In genomic region chr2:143577489-143577888, GRCh38 we compare ENCODE assay signal across 19 cellular contexts.
"Had no signal": no experiment of that assay in that cellular context is flagged by ENCODE, and none has a peak within 500 bp of the region (broad histone marks: within the 10 kb centered on the region; RNA-seq: fewer than 3 reads in every experiment).

No MANE protein-coding gene starts in this region.

- H3K9me3 ChIP-seq: colonic mucosa, mucosa of descending colon, neutrophil had no signal

- H3K27ac ChIP-seq: colonic mucosa, hepatocyte, neutrophil had no signal

- H3K27me3 Mint-ChIP-seq: naive thymus-derived CD8-positive, alpha-beta T cell had no signal

- H3K4me1 ChIP-seq: colonic mucosa had no signal

- DNase-seq: colonic mucosa; dermis blood vessel endothelial cell; erythroblast; foreskin melanocyte; head of caudate nucleus; kidney glomerular epithelial cell; mammary epithelial cell; mucosa of descending colon; naive thymus-derived CD8-positive, alpha-beta T cell; posterior cingulate gyrus; stimulated activated CD4-positive, alpha-beta T cell treated with anti-CD3 and anti-CD28 coated beads, Interleukin-2, amount 100 ng/mL, for 24 hours; stimulated activated naive CD4-positive, alpha-beta T cell treated with Interleukin-2 at 50 U/mL for 16 hours; trophoblast cell had no signal

- H3K4me3 ChIP-seq: colonic mucosa, hepatocyte, mucosa of descending colon had no signal

- H3K36me3 ChIP-seq: colonic mucosa had no signal

- H3K27me3 ChIP-seq: colonic mucosa, hepatocyte, neutrophil had no signal

- ATAC-seq: left lobe of liver; mucosa of descending colon; naive thymus-derived CD8-positive, alpha-beta T cell; sciatic nerve had no signal

- FAIRE-seq: endothelial cell of umbilical vein, islet of Langerhans had no signal

- H3K9me3 Mint-ChIP-seq: naive thymus-derived CD8-positive, alpha-beta T cell had no signal

- H3K4me3 Mint-ChIP-seq: naive thymus-derived CD8-positive, alpha-beta T cell had no signal
